Comparison of ENCODE assay signal across 12 cellular contexts in genomic region chr12:607541-608001, GRCh38. TPM values are rescaled to one million over a fixed set of nuclear protein-coding genes. Genes with fewer than 3 reads are reported as not detected.
DNase-seq lines count a peak whose midpoint lies in the region; ATAC-seq and TF ChIP-seq lines count a peak whose summit lies in the region.
"Had no signal": no experiment of that assay in that cellular context is flagged by ENCODE, and none has a peak within 500 bp of the region (broad histone marks: within the 10 kb centered on the region; RNA-seq: fewer than 3 reads in every experiment).

No MANE protein-coding gene starts in this region.

- H3K27me3 ChIP-seq in esophagus squamous epithelium (no peaks in the 10 kb centered on the region), mesendoderm (ENCODE audit: insufficient read depth, low read length, poor library complexity) (no peaks in the 10 kb centered on the region), Peyer's patch (no peaks in the 10 kb centered on the region)

- H3K4me1 ChIP-seq in esophagus squamous epithelium, result peaks cover 19 to 68% (median 40%) of the 10 kb centered on the region in 3 donors
- H3K4me1 ChIP-seq in mesendoderm (ENCODE audit: control insufficient read depth, low read depth, low read length), result no peaks in the 10 kb centered on the region
- peaks cover 0 to 9% (median 6%) of the 10 kb centered on the region in 4 donors for H3K4me1 ChIP-seq in Peyer's patch

- H4K8ac ChIP-seq in mesendoderm (ENCODE audit: low read depth, low read length), result no peak overlapping the region

- H4K5ac ChIP-seq in mesendoderm (ENCODE audit: low read length), result no peak overlapping the region

- H2BK120ac ChIP-seq in mesendoderm (ENCODE audit: low read depth, low read length), result no peak overlapping the region

- no peak overlapping the region for H3K18ac ChIP-seq in mesendoderm (ENCODE audit: low read length)

- no peak for ATAC-seq in HG03565 (IDR thresholded peaks at IDR 0.05; ENCODE audit: unreplicated experiment)
- no peak for ATAC-seq in HG03439 (IDR thresholded peaks at IDR 0.05; ENCODE audit: unreplicated experiment)

- H3K79me2 ChIP-seq in mesendoderm (ENCODE audit: control insufficient read depth, insufficient read depth, low read length), result no peaks in the 10 kb centered on the region

- DNase-seq in Calu3 (peak; percentile 26), NCI-H446 treated with DMSO at 0.1 percent for 48 hours (lab: John Stamatoyannopoulos, UW) (peak; percentile 46), esophagus squamous epithelium (lab: John Stamatoyannopoulos, UW) (no peak), mesendoderm (peak; percentile 66), Peyer's patch (no peak), kidney glomerular epithelial cell (lab: John Stamatoyannopoulos, UW) (no peak)
- DNase-seq: activated CD8-positive, alpha-beta memory T cell treated with anti-CD3 and anti-CD28 coated beads, Interleukin-2, amount 50 U/mL, for 4 hours; NCI-H1694 had no signal

- H3K9me3 ChIP-seq in esophagus squamous epithelium (no peaks in the 10 kb centered on the region), Peyer's patch (no peaks in the 10 kb centered on the region)

- H3K23ac ChIP-seq in mesendoderm (ENCODE audit: low read length), result no peak overlapping the region

- intact Hi-C loops in Calu3 (cut with micrococcal nuclease; ENCODE audit: unreplicated experiment) (no loop called here), esophagus squamous epithelium (cut with DNase I) (no loop called here)

- H3K56ac ChIP-seq in mesendoderm (ENCODE audit: low read length), result no peak overlapping the region

- H3K4ac ChIP-seq in mesendoderm (ENCODE audit: low read depth, low read length), result no peak overlapping the region

- TF ChIP-seq CTCF in Calu3 (IDR thresholded peaks at IDR 0.05; ENCODE audit: unreplicated experiment) (no peak), esophagus squamous epithelium (IDR thresholded peaks at IDR 0.05) (no peak), Peyer's patch (IDR thresholded peaks at IDR 0.05) (no peak)

- peaks cover 16% of the 10 kb centered on the region for H3K27me3 Mint-ChIP-seq in Calu3 (ENCODE audit: unreplicated experiment)
- H3K27me3 Mint-ChIP-seq: CD4-positive, alpha-beta memory T cell had no signal

- no peaks in the 10 kb centered on the region for H3K9me3 Mint-ChIP-seq in Calu3 (ENCODE audit: low read depth, unreplicated experiment)
- H3K9me3 Mint-ChIP-seq: CD4-positive, alpha-beta memory T cell had no signal

- no peak overlapping the region for H3K4me2 ChIP-seq in mesendoderm (ENCODE audit: low read length)

- H3K27ac Mint-ChIP-seq in Calu3 (ENCODE audit: unreplicated experiment), result no peak overlapping the region

- no peaks in the 10 kb centered on the region for H3K79me1 ChIP-seq in mesendoderm (ENCODE audit: low read length)

- no peak overlapping the region for H3K4me3 Mint-ChIP-seq in Calu3 (ENCODE audit: low read depth, unreplicated experiment)

- H3K36me3 Mint-ChIP-seq in Calu3 (ENCODE audit: insufficient read depth, unreplicated experiment), result no peaks in the 10 kb centered on the region
- H3K36me3 Mint-ChIP-seq: CD4-positive, alpha-beta memory T cell had no signal

- H3K4me3 ChIP-seq in esophagus squamous epithelium (no peak overlapping the region), mesendoderm (ENCODE audit: low read length) (no peak overlapping the region), Peyer's patch (no peak overlapping the region)

- no peak overlapping the region for H2AK5ac ChIP-seq in mesendoderm (ENCODE audit: low read length)

- H2BK5ac ChIP-seq in mesendoderm (ENCODE audit: low read length), result no peak overlapping the region

- H3K27ac ChIP-seq in esophagus squamous epithelium (peak overlapping the region; percentile 45 to 75 (median 64)), mesendoderm (ENCODE audit: low read depth, low read length) (no peak overlapping the region), Peyer's patch (peak overlapping the region in 1 of 4 donors; percentile 5)
- H3K27ac ChIP-seq: HL-60 had no signal

- TF ChIP-seq POLR2A in esophagus squamous epithelium (IDR thresholded peaks at IDR 0.05) (no peak), Peyer's patch (IDR thresholded peaks at IDR 0.05) (no peak)

- H3K9ac ChIP-seq in mesendoderm (ENCODE audit: low read length), result no peak overlapping the region

- H3K4me1 Mint-ChIP-seq in Calu3 (ENCODE audit: low read depth, unreplicated experiment), result peaks cover 8% of the 10 kb centered on the region

- no peaks in the 10 kb centered on the region for H3K36me3 ChIP-seq in esophagus squamous epithelium
- no peaks in the 10 kb centered on the region for H3K36me3 ChIP-seq in mesendoderm (ENCODE audit: control insufficient read depth, insufficient read depth, low read length)
- no peaks in the 10 kb centered on the region for H3K36me3 ChIP-seq in Peyer's patch

- no TSS peak for BruUV-seq in Calu3 (replicated peaks; lab: Mats Ljungman, UMichigan)

- CTCF ChIA-PET in Calu3 (lab: Charles Lee), result no interaction called here

- no peak overlapping the region for H2BK15ac ChIP-seq in mesendoderm (replicated peaks; ENCODE audit: low read depth)

- 17 to 30% methylated on average over 5 of the region's 5 CpGs for WGBS in esophagus squamous epithelium, 2 donors
- no CpG with 5 or more reads among the region's 5 CpGs for WGBS in mesendoderm (ENCODE audit: extremely low coverage, insufficient coverage, low lambda C conversion rate)

RNA-seq across cellular contexts. Expression of gene NINJ2, which starts 55.7 kb away (rescaled TPM):
- total RNA-seq in Calu3 (2022) (not detected in 2 replicates), esophagus squamous epithelium (10 to 100 TPM in 1 of 4 donors, 1 to 10 TPM in 3; 2.2 to 14.9 (median 4.5) TPM), Peyer's patch (1 to 10 TPM in 3 of 4 donors, not detected in 1; 3.8 to 8.3 (median 5.2) TPM)
- polyA plus RNA-seq in mesendoderm (2013, experiment 1 of 2), result 0.38 TPM
- polyA plus RNA-seq in mesendoderm (2013, experiment 2 of 2), result 0.35 TPM

Comparison
In these comparisons a context has a peak if more than half of its experiments do, and no peak if none do; other contexts are left out.
1. DNase-seq: peak in Calu3 (single experiment), NCI-H446 treated with DMSO at 0.1 percent for 48 hours (single experiment) and mesendoderm (single experiment); none in esophagus squamous epithelium (single experiment), Peyer's patch (0 of 3) and kidney glomerular epithelial cell (single experiment).